Comparison of ENCODE assay signal across 14 cellular contexts in genomic region chr11:70244698-70245097, GRCh38. TPM values are rescaled to one million over a fixed set of nuclear protein-coding genes. Genes with fewer than 3 reads are reported as not detected.
DNase-seq lines count a peak whose midpoint lies in the region; ATAC-seq and TF ChIP-seq lines count a peak whose summit lies in the region.
"Had no signal": no experiment of that assay in that cellular context is flagged by ENCODE, and none has a peak within 500 bp of the region (broad histone marks: within the 10 kb centered on the region; RNA-seq: fewer than 3 reads in every experiment).

No MANE protein-coding gene starts in this region.

- H3K9me3 ChIP-seq in SJSA1 (replicated peaks) (peaks cover 3% of the 10 kb centered on the region), skeletal muscle tissue (ENCODE audit: control insufficient read depth in 3 of 3, low read length in 3 of 3) (no peaks in the 10 kb centered on the region)

- H3K4me1 ChIP-seq in SJSA1 (replicated peaks), result peaks cover 46% of the 10 kb centered on the region
- peaks cover 4 to 7% (median 6%) of the 10 kb centered on the region in 3 donors for H3K4me1 ChIP-seq in skeletal muscle tissue (ENCODE audit: control insufficient read depth in 3 of 3, insufficient read depth in 3 of 3, low read length in 3 of 3)

- H3K9ac ChIP-seq in skeletal muscle tissue (ENCODE audit: low read depth in 1 of 3, low read length in 3 of 3), result no peak overlapping the region

- intact Hi-C loops in lower leg skin (cut with DNase I; ENCODE audit: low total_unique reads), result no loop called here

- TF ChIP-seq POLR2A in lower leg skin (IDR thresholded peaks at IDR 0.05), result no peak

- TF ChIP-seq CTCF in lower leg skin (IDR thresholded peaks at IDR 0.05), result no peak

- H3K36me3 ChIP-seq in SJSA1, result no peaks in the 10 kb centered on the region
- H3K36me3 ChIP-seq in skeletal muscle tissue (ENCODE audit: control insufficient read depth in 3 of 3, insufficient read depth in 3 of 3, low read length in 3 of 3), result no peaks in the 10 kb centered on the region

- no peak for ATAC-seq in GM21390 (IDR thresholded peaks at IDR 0.05; ENCODE audit: unreplicated experiment)
- ATAC-seq: natural killer cell treated with Interleukin-12 subunit alpha and Interleukin-12 subunit beta and Interleukin-15 and Interleukin-18, amount 100 ng/mL, for 72 hours had no signal

- peak overlapping the region; percentile 43 for H3K27ac ChIP-seq in SJSA1
- H3K27ac ChIP-seq in skeletal muscle tissue (ENCODE audit: low read depth, low read length), result peak overlapping the region; percentile 25

- WGBS in lower leg skin, 2 donors, result 62 to 82% methylated on average over 7 of the region's 7 CpGs

- H3K4me3 ChIP-seq in SJSA1, result no peak overlapping the region
- no peak overlapping the region for H3K4me3 ChIP-seq in skeletal muscle tissue (ENCODE audit: low read length in 3 of 3)
- no peak overlapping the region for H3K4me3 ChIP-seq in lower leg skin (ENCODE audit: low read depth, poor library complexity, severe bottlenecking)
- H3K4me3 ChIP-seq: skin epidermis had no signal

- DNase-seq in GM03348 (ENCODE audit: low spot score), result peak; percentile 78
- DNase-seq in SJSA1 (ENCODE audit: low read depth in 1 of 2, low spot score in 2 of 2), result peak; percentile 90 to 95
- DNase-seq in fibroblast of the conjunctiva (ENCODE audit: low read depth), result peak; percentile 35
- no peak for DNase-seq in ureter (ENCODE audit: low spot score)
- no peak for DNase-seq in lower leg skin (ENCODE audit: low spot score in 2 of 2)
- DNase-seq: activated CD4-positive, alpha-beta T cell treated with anti-CD3 and anti-CD28 coated beads for 1 hour; activated T-cell treated with anti-CD3 and anti-CD28 coated beads, Interleukin-2, amount 50 U/mL, for 1 hour; left cardiac atrium; NCI-H2081 treated with DMSO at 0.1 percent for 48 hours; substantia nigra had no signal

- H3K27me3 ChIP-seq in SJSA1 (replicated peaks) (no peaks in the 10 kb centered on the region), skeletal muscle tissue (ENCODE audit: control insufficient read depth in 3 of 3, insufficient read depth in 3 of 3, low read length in 3 of 3) (peaks cover 4 to 13% (median 8%) of the 10 kb centered on the region in 3 donors)

RNA-seq across cellular contexts. Expression of gene PPFIA1, which starts 25.8 kb away (rescaled TPM):
- total RNA-seq in SJSA1 (2014; rRNA removed; shearing (Covaris generic)), result 106 and 111 TPM in 2 replicates
- 25.6 TPM for total RNA-seq in skeletal muscle tissue
- 65.2 TPM for total RNA-seq in ureter
- 10 to 100 TPM; 31.9 to 61.7 (median 48.5) TPM for total RNA-seq in lower leg skin

RNA-seq across cellular contexts. Expression of gene FADD, which starts 41.6 kb away (rescaled TPM):
- 121 and 147 TPM in 2 replicates for total RNA-seq in SJSA1 (2014; rRNA removed; shearing (Covaris generic))
- total RNA-seq in skeletal muscle tissue (24.5 TPM), ureter (25.8 TPM), lower leg skin (10 to 100 TPM; 17.9 to 24.5 (median 21.0) TPM)

Comparison
In these comparisons a context has a peak if more than half of its experiments do, and no peak if none do; other contexts are left out.
1. DNase-seq: peak in GM03348 (single experiment), SJSA1 (2 of 2) and fibroblast of the conjunctiva (single experiment); none in ureter (single experiment) and lower leg skin (0 of 2).